ENCODE assay signal across 8 cellular contexts in genomic region chr22:24245010-24245409, GRCh38. TPM values are rescaled to one million over a fixed set of nuclear protein-coding genes. Genes with fewer than 3 reads are reported as not detected.
DNase-seq lines count a peak whose midpoint lies in the region; ATAC-seq and TF ChIP-seq lines count a peak whose summit lies in the region.
"Not testable (repeated sequence)": the region's sequence is repeated elsewhere in the genome, so short reads cannot be mapped to it uniquely, and the experiment has no call there.

Gene GGT5, minus strand, starts transcription at chr22:24245082. Its CDS starts 357 bp downstream, at chr22:24244725.

- not testable (repeated sequence) for H3K9me2 ChIP-seq in GM23338 (ENCODE audit: insufficient read depth)

- H3K9me3 ChIP-seq in gastrocnemius medialis, upper lobe of left lung: not testable (repeated sequence)

- H3K4me1 ChIP-seq in GM23338 (ENCODE audit: insufficient read depth): not testable (repeated sequence)
- H3K4me1 ChIP-seq in gastrocnemius medialis: peaks cover 14 to 20% of the 10 kb centered on the region in 2 donors
- H3K4me1 ChIP-seq in upper lobe of left lung: peaks cover 53 to 58% (median 56%) of the 10 kb centered on the region in 4 donors

- H3K27ac Mint-ChIP-seq in GM23338: 0 out of 2 replicates have a peak within 1 kb of the TSS, but pooled peaks have one; percentile 0
- H3K27ac Mint-ChIP-seq in activated T-helper 2 cell treated with anti-CD3 and anti-CD28 coated beads, Interferon-gamma antibody, Interleukin-2, Interleukin-4, amounts not matched to agents 10 μg/mL and 5 μg/mL and 100 μg/mL, durations not matched to agents 14 hours and 24 hours and 36 hours: peak within 1 kb of the TSS; percentile 8
- H3K27ac Mint-ChIP-seq in mesothelial cell of epicardium: peak within 1 kb of the TSS; percentile 34

- DNase-seq in GM23338 (ENCODE audit: low spot score); RWPE1 (ENCODE audit: low spot score); activated T-helper 2 cell treated with anti-CD3 and anti-CD28 coated beads, Interferon-gamma antibody, Interleukin-2, Interleukin-4, amounts not matched to agents 10 μg/mL and 5 μg/mL and 100 μg/mL, durations not matched to agents 14 hours and 24 hours and 36 hours (ENCODE audit: low spot score); coronary artery (ENCODE audit: low spot score); mesothelial cell of epicardium (ENCODE audit: low spot score in 2 of 2, unreplicated experiment in 2 of 2): not testable (repeated sequence)
- peak; percentile 82 for DNase-seq in Right ventricle myocardium superior
- DNase-seq in gastrocnemius medialis: peak in 1 of 2 donors; percentile 78
- DNase-seq in upper lobe of left lung: peak in 1 of 2 donors; percentile 67

- not testable (repeated sequence) for H3F3A ChIP-seq in GM23338 (replicated peaks; ENCODE audit: low read depth)

- not testable (repeated sequence) for TF ChIP-seq EP300 in upper lobe of left lung (IDR thresholded peaks at IDR 0.05)

- CTCF ChIA-PET in RWPE1 (lab: Yijun Ruan, JAX): not testable (repeated sequence)

- not testable (repeated sequence) for H3K36me3 Mint-ChIP-seq in GM23338 (ENCODE audit: low read depth); activated T-helper 2 cell treated with anti-CD3 and anti-CD28 coated beads, Interferon-gamma antibody, Interleukin-2, Interleukin-4, amounts not matched to agents 10 μg/mL and 5 μg/mL and 100 μg/mL, durations not matched to agents 14 hours and 24 hours and 36 hours (ENCODE audit: low read depth); mesothelial cell of epicardium

- ATAC-seq in GM23338; gastrocnemius medialis; upper lobe of left lung (ENCODE audit: low FRiP score in 2 of 2): not testable (repeated sequence)
- peak; percentile 10 for ATAC-seq in Right ventricle myocardium superior (ENCODE audit: poor library complexity)

- H3K4me2 ChIP-seq in GM23338: not testable (repeated sequence)

- WGBS in upper lobe of left lung, 2 donors: 25% methylated on average over 12 of the region's 12 CpGs; no CpG with 5 or more reads in 1 of the 2 donors

- H3K9me3 Mint-ChIP-seq in GM23338; activated T-helper 2 cell treated with anti-CD3 and anti-CD28 coated beads, Interferon-gamma antibody, Interleukin-2, Interleukin-4, amounts not matched to agents 10 μg/mL and 5 μg/mL and 100 μg/mL, durations not matched to agents 14 hours and 24 hours and 36 hours; mesothelial cell of epicardium: not testable (repeated sequence)

- TF ChIP-seq POLR2A in gastrocnemius medialis (IDR thresholded peaks at IDR 0.05); upper lobe of left lung (IDR thresholded peaks at IDR 0.05): not testable (repeated sequence)

- not testable (repeated sequence) for H2AFZ ChIP-seq in GM23338

- not testable (repeated sequence) for H4K20me1 ChIP-seq in GM23338 (replicated peaks; ENCODE audit: insufficient read depth)

- not testable (repeated sequence) for TF ChIP-seq CTCF in GM23338 (conservative IDR thresholded peaks at IDR 0.05; ENCODE audit: low read depth in 2 of 2); RWPE1 (conservative IDR thresholded peaks at IDR 0.05; ENCODE audit: low read depth); coronary artery (IDR thresholded peaks at IDR 0.05); mesothelial cell of epicardium (IDR thresholded peaks at IDR 0.05; ENCODE audit: unreplicated experiment); gastrocnemius medialis (IDR thresholded peaks at IDR 0.05 in 4 of 5, conservative IDR thresholded peaks at IDR 0.05 in 1 of 5); upper lobe of left lung (IDR thresholded peaks at IDR 0.05)

- H3K27me3 ChIP-seq in GM23338 (ENCODE audit: insufficient read depth); gastrocnemius medialis; upper lobe of left lung: not testable (repeated sequence)

- H3K36me3 ChIP-seq in GM23338 (ENCODE audit: insufficient read depth); gastrocnemius medialis; upper lobe of left lung: not testable (repeated sequence)

- H3K79me2 ChIP-seq in GM23338 (replicated peaks; ENCODE audit: insufficient read depth): not testable (repeated sequence)

- H3K27me3 Mint-ChIP-seq in GM23338 (ENCODE audit: insufficient read depth, low read depth, poor library complexity): peaks cover 13% of the 10 kb centered on the region
- not testable (repeated sequence) for H3K27me3 Mint-ChIP-seq in activated T-helper 2 cell treated with anti-CD3 and anti-CD28 coated beads, Interferon-gamma antibody, Interleukin-2, Interleukin-4, amounts not matched to agents 10 μg/mL and 5 μg/mL and 100 μg/mL, durations not matched to agents 14 hours and 24 hours and 36 hours (ENCODE audit: low read depth); mesothelial cell of epicardium (ENCODE audit: low read depth)

- POLR2A ChIA-PET in RWPE1 (lab: Yijun Ruan, JAX; ENCODE audit: low non-redundant PET): not testable (repeated sequence)

- in situ Hi-C loops in gastrocnemius medialis (cut with MboI; ENCODE audit: low sequenced_read_pairs in 4 of 4): loop anchor here in 3 of 4 donors (10.0 to 25.0 kb wide), 2 partner anchors 50 to 133 kb away; no protein-coding TSS in a partner anchor

- not testable (repeated sequence) for H3K4me3 Mint-ChIP-seq in GM23338; activated T-helper 2 cell treated with anti-CD3 and anti-CD28 coated beads, Interferon-gamma antibody, Interleukin-2, Interleukin-4, amounts not matched to agents 10 μg/mL and 5 μg/mL and 100 μg/mL, durations not matched to agents 14 hours and 24 hours and 36 hours (ENCODE audit: low read depth)
- H3K4me3 Mint-ChIP-seq in mesothelial cell of epicardium: peak within 1 kb of the TSS; percentile 5

- H3K27ac ChIP-seq in GM23338 (ENCODE audit: low read depth): not testable (repeated sequence)
- H3K27ac ChIP-seq in RWPE1 (peak within 1 kb of the TSS; percentile 54), coronary artery (peak within 1 kb of the TSS; percentile 86 to 92), gastrocnemius medialis (peak within 1 kb of the TSS; percentile 73 to 82 (median 77)), upper lobe of left lung (peak within 1 kb of the TSS; percentile 82 to 93 (median 88))

- H3K4me1 Mint-ChIP-seq in GM23338: peaks cover 13% of the 10 kb centered on the region
- H3K4me1 Mint-ChIP-seq in activated T-helper 2 cell treated with anti-CD3 and anti-CD28 coated beads, Interferon-gamma antibody, Interleukin-2, Interleukin-4, amounts not matched to agents 10 μg/mL and 5 μg/mL and 100 μg/mL, durations not matched to agents 14 hours and 24 hours and 36 hours (ENCODE audit: low read depth): peaks cover 33% of the 10 kb centered on the region
- peaks cover 45% of the 10 kb centered on the region for H3K4me1 Mint-ChIP-seq in mesothelial cell of epicardium

- intact Hi-C loops in activated T-helper 2 cell treated with anti-CD3 and anti-CD28 coated beads, Interferon-gamma antibody, Interleukin-2, Interleukin-4, amounts not matched to agents 10 μg/mL and 5 μg/mL and 100 μg/mL, durations not matched to agents 14 hours and 24 hours and 36 hours (cut with micrococcal nuclease); Right ventricle myocardium superior (cut with DNase I): not testable (repeated sequence)
- intact Hi-C loops in gastrocnemius medialis (cut with DNase I; ENCODE audit: low total_unique reads): loop anchor here (5.0 kb wide), 1 partner anchor 38 kb away; no protein-coding TSS in a partner anchor

- not testable (repeated sequence) for H3K4me3 ChIP-seq in GM23338
- H3K4me3 ChIP-seq in coronary artery: peak within 1 kb of the TSS; percentile 76
- peak within 1 kb of the TSS; percentile 43 to 53 (median 50) for H3K4me3 ChIP-seq in gastrocnemius medialis
- H3K4me3 ChIP-seq in upper lobe of left lung: peak within 1 kb of the TSS; percentile 1 to 27 (median 22)

RNA-seq across cellular contexts. Expression of gene GGT5, which starts in this region (rescaled TPM):
- not detected in 2 replicates for total RNA-seq in GM23338 (2014; rRNA removed; shearing (Covaris generic))
- polyA plus RNA-seq in GM23338 (2016; fragmentation: Nextera tagmentation; extraction: Ambion mirVana): not detected in 2 replicates
- 0.05 TPM in 1 of 2 replicates, not detected in the other for total RNA-seq in activated T-helper 2 cell treated with anti-CD3 and anti-CD28 coated beads, Interferon-gamma antibody, Interleukin-2, Interleukin-4, amounts not matched to agents 10 μg/mL and 5 μg/mL and 100 μg/mL, durations not matched to agents 14 hours and 24 hours and 36 hours
- total RNA-seq in Right ventricle myocardium superior (21.0 TPM), mesothelial cell of epicardium (2.9 to 4.1 TPM (median 3.6 TPM) in 3 replicates), gastrocnemius medialis (10 to 100 TPM in 3 of 4 donors, 1 to 10 TPM in 1; 8.8 to 29.9 (median 22.8) TPM), upper lobe of left lung (10 to 100 TPM in 5 of 6 donors, 1 to 10 TPM in 1; 4.2 to 47.4 (median 29.6) TPM)
